In the genomic region with DNA sequence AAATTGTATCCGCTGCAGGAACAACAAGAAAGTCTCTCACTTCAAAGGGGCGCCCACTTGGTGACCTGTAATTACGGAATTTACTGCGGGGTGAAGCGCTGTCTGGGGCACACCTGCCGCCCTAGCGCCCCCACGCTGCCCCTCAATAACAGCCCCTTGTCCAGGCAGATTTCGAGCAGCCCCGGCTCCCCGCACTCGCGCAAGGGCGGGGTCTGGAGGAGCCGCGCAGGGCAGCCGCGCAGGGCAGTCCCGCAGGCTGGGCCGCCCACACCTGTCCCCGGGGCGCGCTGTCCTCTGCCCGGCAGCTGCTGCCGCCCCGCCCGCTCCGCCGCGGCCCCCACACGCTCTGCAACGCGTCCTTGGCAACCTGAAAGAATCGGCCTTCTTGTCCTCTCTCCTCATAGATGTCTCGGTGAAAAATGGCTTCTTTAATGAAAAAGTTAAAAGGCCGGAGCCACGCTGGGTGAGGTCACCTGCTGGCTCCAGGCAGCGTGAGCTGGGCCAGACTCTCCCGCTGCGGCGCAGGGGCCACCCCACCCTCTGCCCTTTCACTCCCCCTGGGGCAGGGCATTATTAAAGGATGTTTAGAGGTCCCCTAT, we compare ENCODE assay signal across 10 cellular contexts.
DNase-seq lines count a peak whose midpoint lies in the region; ATAC-seq and TF ChIP-seq lines count a peak whose summit lies in the region.
"Had no signal": no experiment of that assay in that cellular context is flagged by ENCODE, and none has a peak within 500 bp of the region (broad histone marks: within the 10 kb centered on the region; RNA-seq: fewer than 3 reads in every experiment).

No MANE protein-coding gene starts in this region.

- H3K4me3 ChIP-seq in ACC112 (ENCODE audit: low read depth, low read length) (peak overlapping the region; percentile 25; the same call in 1 of the 2 replicates), gastroesophageal sphincter (peak overlapping the region; percentile 0 to 45)
- no peak overlapping the region for H3K4me3 ChIP-seq in CD4-positive, alpha-beta memory T cell (ENCODE audit: low read length in 2 of 2)
- H3K4me3 ChIP-seq: BLaER1 had no signal

- no peaks in the 10 kb centered on the region for H3K36me3 ChIP-seq in ACC112 (ENCODE audit: insufficient read depth, low read length)
- no peaks in the 10 kb centered on the region for H3K36me3 ChIP-seq in gastroesophageal sphincter
- H3K36me3 ChIP-seq in CD4-positive, alpha-beta memory T cell (ENCODE audit: insufficient read depth, low read length): no peaks in the 10 kb centered on the region
- H3K36me3 ChIP-seq: BLaER1 had no signal

- TF ChIP-seq POLR2A in gastroesophageal sphincter (IDR thresholded peaks at IDR 0.05): no peak

- H3K4me3 Mint-ChIP-seq in neural crest cell (peak overlapping the region; percentile 70), HFFc6 (no peak overlapping the region)
- H3K4me3 Mint-ChIP-seq in CD4-positive, alpha-beta memory T cell: peak overlapping the region in 1 of 8 donors; percentile 31

- H3K9me3 Mint-ChIP-seq in neural crest cell (no peaks in the 10 kb centered on the region), HFFc6 (no peaks in the 10 kb centered on the region)
- no peaks in the 10 kb centered on the region for H3K9me3 Mint-ChIP-seq in CD4-positive, alpha-beta memory T cell

- no peak for TF ChIP-seq CTCF in gastroesophageal sphincter (IDR thresholded peaks at IDR 0.05)
- no peak for TF ChIP-seq CTCF in neural crest cell (conservative IDR thresholded peaks at IDR 0.05)
- TF ChIP-seq CTCF in HFFc6 (IDR thresholded peaks at IDR 0.05): no peak

- CTCF ChIA-PET in CD4-positive, alpha-beta memory T cell (lab: Charles Lee; ENCODE audit: partially characterized antibody): no interaction called here

- H3K36me3 Mint-ChIP-seq in neural crest cell (ENCODE audit: low read depth): no peaks in the 10 kb centered on the region
- no peaks in the 10 kb centered on the region for H3K36me3 Mint-ChIP-seq in CD4-positive, alpha-beta memory T cell
- H3K36me3 Mint-ChIP-seq in HFFc6 (ENCODE audit: low read depth): no peaks in the 10 kb centered on the region

- H2AFZ ChIP-seq in ACC112 (ENCODE audit: low read length, unreplicated experiment): peak overlapping the region; percentile 60

- intact Hi-C loops in CD4-positive, alpha-beta memory T cell (cut with micrococcal nuclease): no loop called here

- H3K27me3 Mint-ChIP-seq in neural crest cell (ENCODE audit: low read depth): peaks cover 4% of the 10 kb centered on the region
- H3K27me3 Mint-ChIP-seq in CD4-positive, alpha-beta memory T cell: peaks cover 17 to 26% of the 10 kb centered on the region in 2 donors
- H3K27me3 Mint-ChIP-seq in HFFc6 (ENCODE audit: insufficient read depth): peaks cover 7% of the 10 kb centered on the region

- H3K27ac Mint-ChIP-seq in neural crest cell (ENCODE audit: unreplicated experiment) (no peak overlapping the region), HFFc6 (no peak overlapping the region)
- no peak overlapping the region for H3K27ac Mint-ChIP-seq in CD4-positive, alpha-beta memory T cell

- WGBS in gastroesophageal sphincter (ENCODE audit: low coverage in 1 of 2), 2 donors: 0 to 81% methylated on average over 4 to 5 of the region's 41 CpGs

- POLR2A ChIA-PET in CD4-positive, alpha-beta memory T cell (lab: Charles Lee; ENCODE audit: partially characterized antibody): no interaction called here

- H3K9me3 ChIP-seq in gastroesophageal sphincter: no peaks in the 10 kb centered on the region
- H3K9me3 ChIP-seq in CD4-positive, alpha-beta memory T cell (ENCODE audit: control insufficient read depth in 1 of 2, low read length in 2 of 2): no peaks in the 10 kb centered on the region

- peaks cover 21% of the 10 kb centered on the region for H3K4me1 Mint-ChIP-seq in neural crest cell
- no peaks in the 10 kb centered on the region for H3K4me1 Mint-ChIP-seq in CD4-positive, alpha-beta memory T cell
- peaks cover 8% of the 10 kb centered on the region; the same call in 1 of the 2 replicates for H3K4me1 Mint-ChIP-seq in HFFc6 (ENCODE audit: low read depth)

- H3K4me1 ChIP-seq in ACC112 (ENCODE audit: control insufficient read depth, insufficient read depth, low read length, unreplicated experiment) (peaks cover 4% of the 10 kb centered on the region), gastroesophageal sphincter (peaks cover 0 to 14% (median 6%) of the 10 kb centered on the region in 3 donors)
- no peaks in the 10 kb centered on the region for H3K4me1 ChIP-seq in CD4-positive, alpha-beta memory T cell (ENCODE audit: insufficient read depth, low read length)
- H3K4me1 ChIP-seq: BLaER1 had no signal

- peak; percentile 96 for DNase-seq in NCI-H69 (lab: John Stamatoyannopoulos, UW)
- DNase-seq in neural crest cell (ENCODE audit: low read depth, low spot score): peak; percentile 23
- no peak for DNase-seq in CD4-positive, alpha-beta memory T cell
- no peak for DNase-seq in HFFc6
- DNase-seq in superior temporal gyrus (ENCODE audit: extremely low spot score): no peak
- DNase-seq: NCI-H1694 had no signal

- ATAC-seq in gastroesophageal sphincter (peak; percentile 61), HG03135 (IDR thresholded peaks at IDR 0.05; ENCODE audit: unreplicated experiment) (no peak)

- no peaks in the 10 kb centered on the region for H3K79me2 ChIP-seq in ACC112 (ENCODE audit: control insufficient read depth, insufficient read depth, low read length, unreplicated experiment)

- H3K27me3 ChIP-seq in ACC112 (ENCODE audit: insufficient read depth, low read length): peaks cover 48% of the 10 kb centered on the region; the same call in 1 of the 2 replicates
- H3K27me3 ChIP-seq in gastroesophageal sphincter: peaks cover 11% of the 10 kb centered on the region
- H3K27me3 ChIP-seq in CD4-positive, alpha-beta memory T cell (ENCODE audit: insufficient read depth, low read length): peaks cover 4% of the 10 kb centered on the region

- no peak overlapping the region for H3K27ac ChIP-seq in ACC112 (ENCODE audit: low read depth, low read length)
- H3K27ac ChIP-seq in gastroesophageal sphincter: peak overlapping the region in 1 of 4 donors; percentile 41
- no peak overlapping the region for H3K27ac ChIP-seq in CD4-positive, alpha-beta memory T cell (ENCODE audit: low read depth, low read length)
- H3K27ac ChIP-seq: BLaER1 had no signal

- TF ChIP-seq EP300 in gastroesophageal sphincter (IDR thresholded peaks at IDR 0.05): no peak

Comparison
In these comparisons a context has a peak if more than half of its experiments do, and no peak if none do; other contexts are left out.
1. H3K4me3 ChIP-seq: peak in ACC112 (single experiment) and gastroesophageal sphincter (2 of 2); none in CD4-positive, alpha-beta memory T cell (0 of 2).
2. DNase-seq: peak in NCI-H69 (single experiment) and neural crest cell (single experiment); none in CD4-positive, alpha-beta memory T cell (0 of 5), HFFc6 (single experiment) and superior temporal gyrus (single experiment).